1 cellular context compared by ENCODE assay signal in genomic region chr12:121637231-121637914, GRCh38.
A peak's percentile ranks its signal among the peaks of the same experiment; 100 is the strongest.
TF ChIP-seq lines count a peak whose summit lies in the region.

No MANE protein-coding gene starts in this region.

TF ChIP-seq in HepG2, 621 proteins besides CTCF, POLR2A, EP300 and RAD21:
- 0 out of 2 replicates have a peak, but pooled peaks have one; percentile 13 for TF ChIP-seq ZNF687 (CRISPR knock-in tag; IDR thresholded peaks at IDR 0.05)
- TF ChIP-seq ZNF768 (CRISPR knock-in tag; IDR thresholded peaks at IDR 0.05): peak; percentile 72
- TF ChIP-seq, protein P1, sequence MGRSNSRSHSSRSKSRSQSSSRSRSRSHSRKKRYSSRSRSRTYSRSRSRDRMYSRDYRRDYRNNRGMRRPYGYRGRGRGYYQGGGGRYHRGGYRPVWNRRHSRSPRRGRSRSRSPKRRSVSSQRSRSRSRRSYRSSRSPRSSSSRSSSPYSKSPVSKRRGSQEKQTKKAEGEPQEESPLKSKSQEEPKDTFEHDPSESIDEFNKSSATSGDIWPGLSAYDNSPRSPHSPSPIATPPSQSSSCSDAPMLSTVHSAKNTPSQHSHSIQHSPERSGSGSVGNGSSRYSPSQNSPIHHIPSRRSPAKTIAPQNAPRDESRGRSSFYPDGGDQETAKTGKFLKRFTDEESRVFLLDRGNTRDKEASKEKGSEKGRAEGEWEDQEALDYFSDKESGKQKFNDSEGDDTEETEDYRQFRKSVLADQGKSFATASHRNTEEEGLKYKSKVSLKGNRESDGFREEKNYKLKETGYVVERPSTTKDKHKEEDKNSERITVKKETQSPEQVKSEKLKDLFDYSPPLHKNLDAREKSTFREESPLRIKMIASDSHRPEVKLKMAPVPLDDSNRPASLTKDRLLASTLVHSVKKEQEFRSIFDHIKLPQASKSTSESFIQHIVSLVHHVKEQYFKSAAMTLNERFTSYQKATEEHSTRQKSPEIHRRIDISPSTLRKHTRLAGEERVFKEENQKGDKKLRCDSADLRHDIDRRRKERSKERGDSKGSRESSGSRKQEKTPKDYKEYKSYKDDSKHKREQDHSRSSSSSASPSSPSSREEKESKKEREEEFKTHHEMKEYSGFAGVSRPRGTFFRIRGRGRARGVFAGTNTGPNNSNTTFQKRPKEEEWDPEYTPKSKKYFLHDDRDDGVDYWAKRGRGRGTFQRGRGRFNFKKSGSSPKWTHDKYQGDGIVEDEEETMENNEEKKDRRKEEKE (IDR thresholded peaks at IDR 0.05): no peak
- no peak for TF ChIP-seq GABPA (IDR thresholded peaks at IDR 0.05; ENCODE audit: low read depth, low read length)
- TF ChIP-seq GABPA (CRISPR knock-in tag; IDR thresholded peaks at IDR 0.05; ENCODE audit: low read depth): no peak
- TF ChIP-seq ZNF251 (CRISPR knock-in tag; IDR thresholded peaks at IDR 0.05): no peak
- TF ChIP-seq ZSCAN21 (CRISPR knock-in tag; IDR thresholded peaks at IDR 0.05; ENCODE audit: borderline replicate concordance): no peak
- no peak for TF ChIP-seq ZNF839 (CRISPR knock-in tag; IDR thresholded peaks at IDR 0.05; ENCODE audit: borderline replicate concordance)
TF ChIP-seq in HepG2: peak in this region for 2.
